In genomic region chr11:83727251-83727650, GRCh38 we compare ENCODE assay signal across 33 cellular contexts.
"Had no signal": no experiment of that assay in that cellular context is flagged by ENCODE, and none has a peak within 500 bp of the region (broad histone marks: within the 10 kb centered on the region; RNA-seq: fewer than 3 reads in every experiment).

No MANE protein-coding gene starts in this region.

- ATAC-seq: activated naive CD4-positive, alpha-beta T cell treated with anti-CD3 and anti-CD28 coated beads, Interleukin-2, amount 50 U/mL, for 72 hours; activated T-cell treated with anti-CD3 and anti-CD28 coated beads, Interleukin-2, amount 50 U/mL, for 4 hours; PC-3; SK-N-SH treated with all-trans-retinoic acid at 6 μM for 48 hours had no signal

- H3K9me3 ChIP-seq: adrenal gland, Peyer's patch, SJSA1 had no signal

- H3K27me3 Mint-ChIP-seq: brain had no signal

- H3K36me3 ChIP-seq: adrenal gland, Peyer's patch, SJSA1, WERI-Rb-1 had no signal

- H3K27ac ChIP-seq: adrenal gland, Peyer's patch, SJSA1, WERI-Rb-1 had no signal

- H3K9me3 Mint-ChIP-seq: activated CD4-positive, alpha-beta memory T cell treated with anti-CD3 and anti-CD28 coated beads for 36 hours; activated CD4-positive, alpha-beta T cell treated with anti-CD3 and anti-CD28 coated beads, Interleukin-2, amount 10 ng/mL, durations not matched to agents 7 days and 5 days; activated naive CD4-positive, alpha-beta T cell treated with anti-CD3 and anti-CD28 coated beads for 36 hours; activated naive CD4-positive, alpha-beta T cell treated with anti-CD3 and anti-CD28 coated beads, Interleukin-2, amount 50 U/mL, for 72 hours; activated T-cell treated with anti-CD3 and anti-CD28 coated beads, Interleukin-2, amount 50 U/mL, for 4 hours; activated T-helper 1 cell treated with anti-CD3 and anti-CD28 coated beads, Interleukin-12 subunit alpha, Interleukin-12 subunit beta, Interleukin-2, Interleukin-4 antibody, amounts not matched to agents 30 ng/mL and 10 ng/mL and 1 ng/mL, durations not matched to agents 14 hours and 24 hours and 36 hours; brain had no signal

- H3K36me3 Mint-ChIP-seq: activated CD4-positive, alpha-beta memory T cell treated with anti-CD3 and anti-CD28 coated beads for 36 hours; activated naive CD4-positive, alpha-beta T cell treated with anti-CD3 and anti-CD28 coated beads, Interleukin-2, amount 50 U/mL, for 72 hours; brain had no signal

- H3K4me1 Mint-ChIP-seq: activated CD4-positive, alpha-beta T cell treated with anti-CD3 and anti-CD28 coated beads, Interleukin-2, amount 10 ng/mL, durations not matched to agents 7 days and 5 days had no signal

- H3K4me3 ChIP-seq: adrenal gland, Peyer's patch, SJSA1 had no signal

- H3K27ac Mint-ChIP-seq: activated CD4-positive, alpha-beta memory T cell treated with anti-CD3 and anti-CD28 coated beads for 36 hours; activated CD4-positive, alpha-beta T cell treated with anti-CD3 and anti-CD28 coated beads, Interleukin-2, amount 10 ng/mL, durations not matched to agents 7 days and 5 days; activated naive CD4-positive, alpha-beta T cell treated with anti-CD3 and anti-CD28 coated beads for 36 hours; activated naive CD4-positive, alpha-beta T cell treated with anti-CD3 and anti-CD28 coated beads, Interleukin-2, amount 50 U/mL, for 72 hours; activated T-helper 1 cell treated with anti-CD3 and anti-CD28 coated beads, Interleukin-12 subunit alpha, Interleukin-12 subunit beta, Interleukin-2, Interleukin-4 antibody, amounts not matched to agents 30 ng/mL and 10 ng/mL and 1 ng/mL, durations not matched to agents 14 hours and 24 hours and 36 hours; brain had no signal

- DNase-seq: activated CD4-positive, alpha-beta memory T cell treated with anti-CD3 and anti-CD28 coated beads for 36 hours; activated CD4-positive, alpha-beta T cell treated with anti-CD3 and anti-CD28 coated beads for 1 hour; activated CD4-positive, alpha-beta T cell treated with anti-CD3 and anti-CD28 coated beads, Interleukin-2, amount 10 ng/mL, durations not matched to agents 7 days and 5 days; activated CD4-positive, CD25-positive, alpha-beta regulatory T cell; activated CD8-positive, alpha-beta memory T cell treated with anti-CD3 and anti-CD28 coated beads, Interleukin-2, amount 50 U/mL, for 4 hours; activated gamma-delta T cell treated with Interleukin-2 at 50 U/mL for 16 hours; activated naive CD4-positive, alpha-beta T cell treated with anti-CD3 and anti-CD28 coated beads for 36 hours; activated T-cell treated with anti-CD3 and anti-CD28 coated beads for 4 hours; activated T-cell treated with anti-CD3 and anti-CD28 coated beads, Interleukin-2, amount 50 U/mL, for 4 hours; adrenal gland; caudate nucleus; cerebellar nuclear complex; NCI-H1092 treated with DMSO at 0.1 percent for 48 hours; NCI-H1417; NCI-H146; NCI-H187; NCI-H2029 treated with DMSO at 0.1 percent for 48 hours; NCI-H2107; NCI-H2171; NCI-H510A; NCI-H774; PC-3; Peyer's patch; RPMI8226; SHP77 treated with DMSO at 0.1 percent for 48 hours; SW 1271; T1000; WERI-Rb-1 had no signal

- H3K27me3 ChIP-seq: adrenal gland, Peyer's patch, SJSA1 had no signal

- H3K4me3 Mint-ChIP-seq: activated CD4-positive, alpha-beta memory T cell treated with anti-CD3 and anti-CD28 coated beads for 36 hours; activated CD4-positive, alpha-beta T cell treated with anti-CD3 and anti-CD28 coated beads, Interleukin-2, amount 10 ng/mL, durations not matched to agents 7 days and 5 days; activated naive CD4-positive, alpha-beta T cell treated with anti-CD3 and anti-CD28 coated beads for 36 hours; activated T-cell treated with anti-CD3 and anti-CD28 coated beads, Interleukin-2, amount 50 U/mL, for 4 hours; activated T-helper 1 cell treated with anti-CD3 and anti-CD28 coated beads, Interleukin-12 subunit alpha, Interleukin-12 subunit beta, Interleukin-2, Interleukin-4 antibody, amounts not matched to agents 30 ng/mL and 10 ng/mL and 1 ng/mL, durations not matched to agents 14 hours and 24 hours and 36 hours; brain had no signal

- H3K4me1 ChIP-seq: Peyer's patch, SJSA1 had no signal
